In the genomic region with DNA sequence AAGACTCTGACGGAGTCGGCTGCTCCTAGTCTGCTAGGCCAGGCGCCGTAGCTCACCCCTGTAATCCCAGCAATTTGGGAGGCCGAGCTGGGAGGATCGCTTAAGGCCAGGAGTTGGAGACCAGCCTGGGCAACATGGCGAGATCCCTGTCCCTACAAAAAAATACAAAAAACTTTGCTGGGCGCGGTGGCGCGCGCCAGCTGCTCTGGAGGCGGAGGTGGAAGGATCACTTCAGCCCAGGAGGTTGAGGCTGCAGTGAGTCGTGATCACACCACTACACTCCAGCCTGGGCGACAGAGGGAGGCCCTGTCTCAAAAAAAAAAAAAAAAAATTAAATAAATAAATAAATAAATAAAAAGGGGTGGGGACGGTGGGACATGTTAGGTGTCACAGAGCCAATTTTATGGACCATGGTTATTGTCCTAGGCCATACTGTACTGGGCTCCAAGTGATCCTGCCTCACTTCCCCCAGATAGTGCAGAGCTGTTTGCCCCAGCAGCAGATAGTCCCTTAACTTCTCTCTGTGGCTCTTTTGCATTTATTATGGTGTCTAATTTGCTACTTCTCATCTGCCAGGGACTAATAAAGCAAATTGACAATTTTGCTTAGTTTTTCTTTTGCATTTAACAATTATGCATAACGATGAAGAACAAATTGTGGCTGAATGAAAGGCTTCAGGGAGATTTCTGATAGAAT, we compare ENCODE assay signal across 1 cellular context.
TF ChIP-seq lines count a peak whose summit lies in the region.

No MANE protein-coding gene starts in this region.

TF ChIP-seq in HepG2, 621 proteins besides CTCF, POLR2A, EP300 and RAD21:
- TF ChIP-seq, protein P1, sequence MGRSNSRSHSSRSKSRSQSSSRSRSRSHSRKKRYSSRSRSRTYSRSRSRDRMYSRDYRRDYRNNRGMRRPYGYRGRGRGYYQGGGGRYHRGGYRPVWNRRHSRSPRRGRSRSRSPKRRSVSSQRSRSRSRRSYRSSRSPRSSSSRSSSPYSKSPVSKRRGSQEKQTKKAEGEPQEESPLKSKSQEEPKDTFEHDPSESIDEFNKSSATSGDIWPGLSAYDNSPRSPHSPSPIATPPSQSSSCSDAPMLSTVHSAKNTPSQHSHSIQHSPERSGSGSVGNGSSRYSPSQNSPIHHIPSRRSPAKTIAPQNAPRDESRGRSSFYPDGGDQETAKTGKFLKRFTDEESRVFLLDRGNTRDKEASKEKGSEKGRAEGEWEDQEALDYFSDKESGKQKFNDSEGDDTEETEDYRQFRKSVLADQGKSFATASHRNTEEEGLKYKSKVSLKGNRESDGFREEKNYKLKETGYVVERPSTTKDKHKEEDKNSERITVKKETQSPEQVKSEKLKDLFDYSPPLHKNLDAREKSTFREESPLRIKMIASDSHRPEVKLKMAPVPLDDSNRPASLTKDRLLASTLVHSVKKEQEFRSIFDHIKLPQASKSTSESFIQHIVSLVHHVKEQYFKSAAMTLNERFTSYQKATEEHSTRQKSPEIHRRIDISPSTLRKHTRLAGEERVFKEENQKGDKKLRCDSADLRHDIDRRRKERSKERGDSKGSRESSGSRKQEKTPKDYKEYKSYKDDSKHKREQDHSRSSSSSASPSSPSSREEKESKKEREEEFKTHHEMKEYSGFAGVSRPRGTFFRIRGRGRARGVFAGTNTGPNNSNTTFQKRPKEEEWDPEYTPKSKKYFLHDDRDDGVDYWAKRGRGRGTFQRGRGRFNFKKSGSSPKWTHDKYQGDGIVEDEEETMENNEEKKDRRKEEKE (IDR thresholded peaks at IDR 0.05), result no peak
- TF ChIP-seq, protein P2, sequence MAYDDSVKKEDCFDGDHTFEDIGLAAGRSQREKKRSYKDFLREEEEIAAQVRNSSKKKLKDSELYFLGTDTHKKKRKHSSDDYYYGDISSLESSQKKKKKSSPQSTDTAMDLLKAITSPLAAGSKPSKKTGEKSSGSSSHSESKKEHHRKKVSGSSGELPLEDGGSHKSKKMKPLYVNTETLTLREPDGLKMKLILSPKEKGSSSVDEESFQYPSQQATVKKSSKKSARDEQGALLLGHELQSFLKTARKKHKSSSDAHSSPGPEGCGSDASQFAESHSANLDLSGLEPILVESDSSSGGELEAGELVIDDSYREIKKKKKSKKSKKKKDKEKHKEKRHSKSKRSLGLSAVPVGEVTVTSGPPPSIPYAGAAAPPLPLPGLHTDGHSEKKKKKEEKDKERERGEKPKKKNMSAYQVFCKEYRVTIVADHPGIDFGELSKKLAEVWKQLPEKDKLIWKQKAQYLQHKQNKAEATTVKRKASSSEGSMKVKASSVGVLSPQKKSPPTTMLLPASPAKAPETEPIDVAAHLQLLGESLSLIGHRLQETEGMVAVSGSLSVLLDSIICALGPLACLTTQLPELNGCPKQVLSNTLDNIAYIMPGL (CRISPR knock-in tag; IDR thresholded peaks at IDR 0.05; ENCODE audit: borderline replicate concordance in 1 of 2, low read depth in 1 of 2), result no peak
- TF ChIP-seq, protein P3, sequence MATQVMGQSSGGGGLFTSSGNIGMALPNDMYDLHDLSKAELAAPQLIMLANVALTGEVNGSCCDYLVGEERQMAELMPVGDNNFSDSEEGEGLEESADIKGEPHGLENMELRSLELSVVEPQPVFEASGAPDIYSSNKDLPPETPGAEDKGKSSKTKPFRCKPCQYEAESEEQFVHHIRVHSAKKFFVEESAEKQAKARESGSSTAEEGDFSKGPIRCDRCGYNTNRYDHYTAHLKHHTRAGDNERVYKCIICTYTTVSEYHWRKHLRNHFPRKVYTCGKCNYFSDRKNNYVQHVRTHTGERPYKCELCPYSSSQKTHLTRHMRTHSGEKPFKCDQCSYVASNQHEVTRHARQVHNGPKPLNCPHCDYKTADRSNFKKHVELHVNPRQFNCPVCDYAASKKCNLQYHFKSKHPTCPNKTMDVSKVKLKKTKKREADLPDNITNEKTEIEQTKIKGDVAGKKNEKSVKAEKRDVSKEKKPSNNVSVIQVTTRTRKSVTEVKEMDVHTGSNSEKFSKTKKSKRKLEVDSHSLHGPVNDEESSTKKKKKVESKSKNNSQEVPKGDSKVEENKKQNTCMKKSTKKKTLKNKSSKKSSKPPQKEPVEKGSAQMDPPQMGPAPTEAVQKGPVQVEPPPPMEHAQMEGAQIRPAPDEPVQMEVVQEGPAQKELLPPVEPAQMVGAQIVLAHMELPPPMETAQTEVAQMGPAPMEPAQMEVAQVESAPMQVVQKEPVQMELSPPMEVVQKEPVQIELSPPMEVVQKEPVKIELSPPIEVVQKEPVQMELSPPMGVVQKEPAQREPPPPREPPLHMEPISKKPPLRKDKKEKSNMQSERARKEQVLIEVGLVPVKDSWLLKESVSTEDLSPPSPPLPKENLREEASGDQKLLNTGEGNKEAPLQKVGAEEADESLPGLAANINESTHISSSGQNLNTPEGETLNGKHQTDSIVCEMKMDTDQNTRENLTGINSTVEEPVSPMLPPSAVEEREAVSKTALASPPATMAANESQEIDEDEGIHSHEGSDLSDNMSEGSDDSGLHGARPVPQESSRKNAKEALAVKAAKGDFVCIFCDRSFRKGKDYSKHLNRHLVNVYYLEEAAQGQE (IDR thresholded peaks at IDR 0.05; ENCODE audit: borderline replicate concordance in 1 of 2, low read depth in 1 of 2, low read length in 2 of 2), result no peak
- TF ChIP-seq ZC3H13 (CRISPR knock-in tag; IDR thresholded peaks at IDR 0.05) (no peak), TP53 (CRISPR knock-in tag; conservative IDR thresholded peaks at IDR 0.05) (no peak), RBFOX2 (IDR thresholded peaks at IDR 0.05; ENCODE audit: low read depth, low read length) (no peak), POLR2G (IDR thresholded peaks at IDR 0.05; ENCODE audit: low read depth, low read length) (no peak), CHCHD3 (CRISPR knock-in tag; IDR thresholded peaks at IDR 0.05) (no peak), TARDBP (CRISPR knock-in tag; IDR thresholded peaks at IDR 0.05) (no peak), FLYWCH1 (CRISPR knock-in tag; IDR thresholded peaks at IDR 0.05) (no peak), CAMTA2 (CRISPR knock-in tag; IDR thresholded peaks at IDR 0.05; ENCODE audit: borderline replicate concordance) (no peak)
- TF ChIP-seq, protein P4, sequence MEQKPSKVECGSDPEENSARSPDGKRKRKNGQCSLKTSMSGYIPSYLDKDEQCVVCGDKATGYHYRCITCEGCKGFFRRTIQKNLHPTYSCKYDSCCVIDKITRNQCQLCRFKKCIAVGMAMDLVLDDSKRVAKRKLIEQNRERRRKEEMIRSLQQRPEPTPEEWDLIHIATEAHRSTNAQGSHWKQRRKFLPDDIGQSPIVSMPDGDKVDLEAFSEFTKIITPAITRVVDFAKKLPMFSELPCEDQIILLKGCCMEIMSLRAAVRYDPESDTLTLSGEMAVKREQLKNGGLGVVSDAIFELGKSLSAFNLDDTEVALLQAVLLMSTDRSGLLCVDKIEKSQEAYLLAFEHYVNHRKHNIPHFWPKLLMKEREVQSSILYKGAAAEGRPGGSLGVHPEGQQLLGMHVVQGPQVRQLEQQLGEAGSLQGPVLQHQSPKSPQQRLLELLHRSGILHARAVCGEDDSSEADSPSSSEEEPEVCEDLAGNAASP (CRISPR knock-in tag; IDR thresholded peaks at IDR 0.05; ENCODE audit: borderline replicate concordance), result no peak
- TF ChIP-seq, protein P5, sequence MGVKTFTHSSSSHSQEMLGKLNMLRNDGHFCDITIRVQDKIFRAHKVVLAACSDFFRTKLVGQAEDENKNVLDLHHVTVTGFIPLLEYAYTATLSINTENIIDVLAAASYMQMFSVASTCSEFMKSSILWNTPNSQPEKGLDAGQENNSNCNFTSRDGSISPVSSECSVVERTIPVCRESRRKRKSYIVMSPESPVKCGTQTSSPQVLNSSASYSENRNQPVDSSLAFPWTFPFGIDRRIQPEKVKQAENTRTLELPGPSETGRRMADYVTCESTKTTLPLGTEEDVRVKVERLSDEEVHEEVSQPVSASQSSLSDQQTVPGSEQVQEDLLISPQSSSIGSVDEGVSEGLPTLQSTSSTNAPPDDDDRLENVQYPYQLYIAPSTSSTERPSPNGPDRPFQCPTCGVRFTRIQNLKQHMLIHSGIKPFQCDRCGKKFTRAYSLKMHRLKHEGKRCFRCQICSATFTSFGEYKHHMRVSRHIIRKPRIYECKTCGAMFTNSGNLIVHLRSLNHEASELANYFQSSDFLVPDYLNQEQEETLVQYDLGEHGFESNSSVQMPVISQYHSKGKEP (CRISPR knock-in tag; IDR thresholded peaks at IDR 0.05), result no peak
